ENCODE assay signal across 15 cellular contexts in the genomic region with DNA sequence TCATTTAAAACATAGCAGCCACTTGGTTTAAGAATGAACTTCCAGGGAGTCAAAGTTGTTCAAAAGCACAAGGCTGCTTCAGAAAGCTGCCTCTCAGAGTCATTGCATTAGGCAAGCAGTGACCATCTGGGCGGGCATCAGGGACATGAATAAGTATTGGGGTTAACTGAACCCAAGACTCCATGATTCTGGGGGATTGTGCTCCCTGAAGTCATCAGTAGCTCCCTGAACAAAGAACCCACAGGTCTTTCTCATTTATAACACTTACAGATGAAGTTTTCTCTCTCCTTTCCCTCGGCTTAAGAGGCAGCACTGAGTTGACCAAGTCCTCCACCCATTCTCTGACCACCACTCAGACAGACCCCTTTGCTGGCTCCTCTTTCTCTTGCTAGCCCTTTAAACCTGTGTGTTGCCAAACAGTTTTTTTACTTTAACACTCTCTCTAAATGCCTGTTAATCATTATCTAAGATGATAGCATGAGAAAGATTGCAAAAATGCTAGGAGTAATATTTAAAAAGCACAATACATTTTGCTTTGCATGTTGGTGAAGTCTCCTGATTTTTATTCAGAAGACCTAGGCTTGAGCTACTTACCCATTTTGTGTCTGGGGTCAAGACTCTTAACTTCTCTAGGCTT.
DNase-seq lines count a peak whose midpoint lies in the region; ATAC-seq, FAIRE-seq and TF ChIP-seq lines count a peak whose summit lies in the region.
"Had no signal": no experiment of that assay in that cellular context is flagged by ENCODE, and none has a peak within 500 bp of the region (broad histone marks: within the 10 kb centered on the region; RNA-seq: fewer than 3 reads in every experiment).

No MANE protein-coding gene starts in this region.

- H4K20me1 ChIP-seq in astrocyte (ENCODE audit: insufficient read depth, low read length) = no peaks in the 10 kb centered on the region

- H3K4me3 Mint-ChIP-seq in Calu3 (ENCODE audit: low read depth, unreplicated experiment) = peak overlapping the region; percentile 31
- H3K4me3 Mint-ChIP-seq in astrocyte (ENCODE audit: unreplicated experiment) = no peak overlapping the region
- H3K4me3 Mint-ChIP-seq in naive thymus-derived CD8-positive, alpha-beta T cell = no peak overlapping the region

- no peaks in the 10 kb centered on the region for H3K79me2 ChIP-seq in astrocyte (ENCODE audit: insufficient read depth, low read length)

- H3K4me1 ChIP-seq in astrocyte (ENCODE audit: insufficient read depth, low read length) = peaks cover 12% of the 10 kb centered on the region
- H3K4me1 ChIP-seq: HAP-1 had no signal

- H3K27me3 ChIP-seq in astrocyte (ENCODE audit: insufficient read depth, low read length) = no peaks in the 10 kb centered on the region

- DNase-seq in Calu3 (no peak), astrocyte (ENCODE audit: low read depth) (no peak), left lobe of liver (ENCODE audit: low spot score) (no peak), renal cortical epithelial cell (ENCODE audit: low read depth) (peak; percentile 76), COLO668 (lab: John Stamatoyannopoulos, UW; ENCODE audit: unreplicated experiment) (no peak), KG1 (lab: John Stamatoyannopoulos, UW) (no peak), activated T-cell treated with anti-CD3 and anti-CD28 coated beads for 4 hours (no peak)
- DNase-seq in naive thymus-derived CD8-positive, alpha-beta T cell = no peak
- DNase-seq: DMS79, IMR-90, NCI-H1417, NCI-H187 treated with DMSO at 0.1 percent for 48 hours, OCI-M1 had no signal

- no peaks in the 10 kb centered on the region for H3K27me3 Mint-ChIP-seq in Calu3 (ENCODE audit: unreplicated experiment)
- no peaks in the 10 kb centered on the region for H3K27me3 Mint-ChIP-seq in astrocyte (ENCODE audit: low read depth, unreplicated experiment)
- peaks cover 0 to 5% (median 0%) of the 10 kb centered on the region in 5 donors for H3K27me3 Mint-ChIP-seq in naive thymus-derived CD8-positive, alpha-beta T cell

- H3K9ac ChIP-seq in astrocyte (ENCODE audit: low read length) = no peak overlapping the region

- H3K4me2 ChIP-seq in astrocyte (ENCODE audit: low read length) = no peak overlapping the region

- no TSS peak for BruUV-seq in Calu3 (replicated peaks; lab: Mats Ljungman, UMichigan)

- H3K36me3 ChIP-seq in astrocyte (ENCODE audit: insufficient read depth, low read length) = no peaks in the 10 kb centered on the region
- H3K36me3 ChIP-seq: HAP-1 had no signal

- peak; percentile 51 for ATAC-seq in left lobe of liver
- no peak for ATAC-seq in naive thymus-derived CD8-positive, alpha-beta T cell

- no peak overlapping the region for H3K27ac ChIP-seq in astrocyte (ENCODE audit: low read depth, low read length)
- H3K27ac ChIP-seq: C4-2B had no signal

- intact Hi-C loops in Calu3 (cut with micrococcal nuclease; ENCODE audit: unreplicated experiment) = no loop called here

- FAIRE-seq in astrocyte (lab: Jason Lieb, UNC) = no peak

- no peak overlapping the region for H2AFZ ChIP-seq in astrocyte (ENCODE audit: low read depth, low read length)

- H3K9me3 Mint-ChIP-seq in Calu3 (ENCODE audit: low read depth, unreplicated experiment) (no peaks in the 10 kb centered on the region), astrocyte (ENCODE audit: unreplicated experiment) (no peaks in the 10 kb centered on the region)
- H3K9me3 Mint-ChIP-seq in naive thymus-derived CD8-positive, alpha-beta T cell = no peaks in the 10 kb centered on the region

- H3K9me3 ChIP-seq in astrocyte (ENCODE audit: insufficient read depth, low read depth, low read length) = no peaks in the 10 kb centered on the region
- H3K9me3 ChIP-seq: HAP-1 had no signal

- TF ChIP-seq CTCF in Calu3 (IDR thresholded peaks at IDR 0.05; ENCODE audit: unreplicated experiment) (no peak), astrocyte (IDR thresholded peaks at IDR 0.05; ENCODE audit: insufficient read depth, low read depth, low read length) (no peak)

- H3K4me1 Mint-ChIP-seq in Calu3 (ENCODE audit: low read depth, unreplicated experiment) (peaks cover 38% of the 10 kb centered on the region), astrocyte (ENCODE audit: low read depth, unreplicated experiment) (peaks cover 24% of the 10 kb centered on the region)
- no peaks in the 10 kb centered on the region for H3K4me1 Mint-ChIP-seq in naive thymus-derived CD8-positive, alpha-beta T cell

- POLR2A ChIA-PET in naive thymus-derived CD8-positive, alpha-beta T cell (lab: Charles Lee) = no interaction called here

- H3K36me3 Mint-ChIP-seq in Calu3 (ENCODE audit: insufficient read depth, unreplicated experiment) (peaks cover 10% of the 10 kb centered on the region), astrocyte (ENCODE audit: low read depth, unreplicated experiment) (no peaks in the 10 kb centered on the region)
- H3K36me3 Mint-ChIP-seq in naive thymus-derived CD8-positive, alpha-beta T cell = no peaks in the 10 kb centered on the region

- H3K27ac Mint-ChIP-seq in Calu3 (ENCODE audit: unreplicated experiment) (peak overlapping the region; percentile 55), astrocyte (ENCODE audit: unreplicated experiment) (peak overlapping the region; percentile 29)
- H3K27ac Mint-ChIP-seq in naive thymus-derived CD8-positive, alpha-beta T cell = no peak overlapping the region

- no peak overlapping the region for H3K4me3 ChIP-seq in astrocyte (ENCODE audit: insufficient read depth, low read depth, low read length)
- H3K4me3 ChIP-seq: HAP-1 had no signal

- CTCF ChIA-PET in Calu3 (lab: Charles Lee) = no interaction called here

Comparison
In these comparisons a context has a peak if more than half of its experiments do, and no peak if none do; other contexts are left out.
1. H3K27ac Mint-ChIP-seq: peak in Calu3 (single experiment) and astrocyte (single experiment); none in naive thymus-derived CD8-positive, alpha-beta T cell (0 of 10).